14 cellular contexts compared by ENCODE assay signal in genomic region chr12:110370732-110371141, GRCh38. TPM values are rescaled to one million over a fixed set of nuclear protein-coding genes. Genes with fewer than 3 reads are reported as not detected.
A peak's percentile ranks its signal among the peaks of the same experiment; 100 is the strongest.
DNase-seq lines count a peak whose midpoint lies in the region.
"Had no signal": no experiment of that assay in that cellular context is flagged by ENCODE, and none has a peak within 500 bp of the region (broad histone marks: within the 10 kb centered on the region; RNA-seq: fewer than 3 reads in every experiment).

No MANE protein-coding gene starts in this region.

- H3K27ac ChIP-seq in epithelial cell of prostate: peak overlapping the region; percentile 84
- peak overlapping the region; percentile 31 for H3K27ac ChIP-seq in thymus (ENCODE audit: low read depth)
- H3K27ac ChIP-seq: neutrophil had no signal

- DNase-seq in DMS153 (lab: John Stamatoyannopoulos, UW) (peak; percentile 11), DMS153 treated with DMSO at 0.1 percent for 48 hours (lab: John Stamatoyannopoulos, UW; ENCODE audit: unreplicated experiment) (no peak), NCI-H2107 (lab: John Stamatoyannopoulos, UW) (peak; percentile 55), epithelial cell of prostate (ENCODE audit: low read depth, low spot score) (peak; percentile 90), CD1c-positive myeloid dendritic cell (ENCODE audit: extremely low spot score) (no peak), NCI-H2081 treated with DMSO at 0.1 percent for 48 hours (lab: John Stamatoyannopoulos, UW) (no peak)
- no peak for DNase-seq in effector CD4-positive, alpha-beta T cell
- DNase-seq: activated CD4-positive, alpha-beta T cell treated with anti-CD3 and anti-CD28 coated beads for 48 hours; effector memory CD4-positive, alpha-beta T cell; left ventricle myocardium superior; T-cell had no signal

- H3K4me1 ChIP-seq in thymus (ENCODE audit: control insufficient read depth, insufficient read depth, low read length): peaks cover 3% of the 10 kb centered on the region

- no peaks in the 10 kb centered on the region for H3K27me3 ChIP-seq in thymus (ENCODE audit: control insufficient read depth, insufficient read depth)
- H3K27me3 ChIP-seq: neutrophil had no signal

- peaks cover 50% of the 10 kb centered on the region for H3K36me3 ChIP-seq in thymus (ENCODE audit: control insufficient read depth, insufficient read depth)

- no peak overlapping the region for H3K4me3 ChIP-seq in thymus (ENCODE audit: low read length)
- H3K4me3 ChIP-seq: thoracic aorta had no signal

- WGBS in thymus: 90% methylated on average over 13 of the region's 13 CpGs

- no peaks in the 10 kb centered on the region for H3K9me3 ChIP-seq in thymus (ENCODE audit: control insufficient read depth)
- H3K9me3 ChIP-seq: neutrophil, thoracic aorta had no signal

RNA-seq across cellular contexts. Expression of gene ANAPC7, which starts 32.8 kb away (rescaled TPM):
- 66.6 TPM for polyA plus RNA-seq in thymus

Comparison
In these comparisons a context has a peak if more than half of its experiments do, and no peak if none do; other contexts are left out.
1. DNase-seq: peak in DMS153 (single experiment), NCI-H2107 (single experiment) and epithelial cell of prostate (single experiment); none in DMS153 treated with DMSO at 0.1 percent for 48 hours (single experiment), CD1c-positive myeloid dendritic cell (single experiment), effector CD4-positive, alpha-beta T cell (single experiment) and NCI-H2081 treated with DMSO at 0.1 percent for 48 hours (single experiment).